Comparison of ENCODE assay signal across 1 cellular context in the genomic region with DNA sequence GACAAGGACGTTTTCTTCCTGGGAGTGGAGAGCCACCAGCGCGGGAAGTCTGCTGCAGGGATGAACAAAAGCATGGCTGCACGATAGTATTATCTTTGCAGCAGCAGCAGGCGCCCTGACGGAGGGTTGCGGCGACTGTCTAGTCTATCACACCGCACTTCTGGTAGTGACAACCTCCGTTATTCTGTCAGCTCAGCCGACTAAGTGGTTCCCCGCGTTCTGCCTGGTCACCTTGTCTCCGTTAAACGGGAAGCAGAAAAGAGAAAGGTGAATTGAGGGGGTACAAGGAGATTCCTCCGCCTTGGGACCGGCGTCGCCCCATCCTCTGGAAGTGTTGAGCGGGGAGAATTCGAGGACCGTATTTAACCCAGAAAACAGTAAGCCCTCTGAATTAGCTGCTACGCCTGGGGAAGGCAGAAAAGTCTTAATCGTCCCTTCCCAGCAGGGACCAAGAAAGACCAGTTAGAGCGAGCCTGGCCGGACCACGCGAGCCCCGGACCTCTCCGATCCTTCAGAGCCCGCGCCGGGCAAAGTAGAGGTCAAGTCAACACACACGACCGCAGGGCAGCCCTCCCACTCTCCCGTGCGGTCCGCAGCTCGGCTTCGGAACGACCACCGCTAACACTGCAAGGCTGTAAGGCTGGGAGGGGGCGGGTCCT.
TF ChIP-seq lines count a peak whose summit lies in the region.

No MANE protein-coding gene starts in this region.

TF ChIP-seq in K562, 482 proteins besides CTCF, POLR2A, EP300 and RAD21 (continued from another document and continues in another):
- TF ChIP-seq, protein P1, sequence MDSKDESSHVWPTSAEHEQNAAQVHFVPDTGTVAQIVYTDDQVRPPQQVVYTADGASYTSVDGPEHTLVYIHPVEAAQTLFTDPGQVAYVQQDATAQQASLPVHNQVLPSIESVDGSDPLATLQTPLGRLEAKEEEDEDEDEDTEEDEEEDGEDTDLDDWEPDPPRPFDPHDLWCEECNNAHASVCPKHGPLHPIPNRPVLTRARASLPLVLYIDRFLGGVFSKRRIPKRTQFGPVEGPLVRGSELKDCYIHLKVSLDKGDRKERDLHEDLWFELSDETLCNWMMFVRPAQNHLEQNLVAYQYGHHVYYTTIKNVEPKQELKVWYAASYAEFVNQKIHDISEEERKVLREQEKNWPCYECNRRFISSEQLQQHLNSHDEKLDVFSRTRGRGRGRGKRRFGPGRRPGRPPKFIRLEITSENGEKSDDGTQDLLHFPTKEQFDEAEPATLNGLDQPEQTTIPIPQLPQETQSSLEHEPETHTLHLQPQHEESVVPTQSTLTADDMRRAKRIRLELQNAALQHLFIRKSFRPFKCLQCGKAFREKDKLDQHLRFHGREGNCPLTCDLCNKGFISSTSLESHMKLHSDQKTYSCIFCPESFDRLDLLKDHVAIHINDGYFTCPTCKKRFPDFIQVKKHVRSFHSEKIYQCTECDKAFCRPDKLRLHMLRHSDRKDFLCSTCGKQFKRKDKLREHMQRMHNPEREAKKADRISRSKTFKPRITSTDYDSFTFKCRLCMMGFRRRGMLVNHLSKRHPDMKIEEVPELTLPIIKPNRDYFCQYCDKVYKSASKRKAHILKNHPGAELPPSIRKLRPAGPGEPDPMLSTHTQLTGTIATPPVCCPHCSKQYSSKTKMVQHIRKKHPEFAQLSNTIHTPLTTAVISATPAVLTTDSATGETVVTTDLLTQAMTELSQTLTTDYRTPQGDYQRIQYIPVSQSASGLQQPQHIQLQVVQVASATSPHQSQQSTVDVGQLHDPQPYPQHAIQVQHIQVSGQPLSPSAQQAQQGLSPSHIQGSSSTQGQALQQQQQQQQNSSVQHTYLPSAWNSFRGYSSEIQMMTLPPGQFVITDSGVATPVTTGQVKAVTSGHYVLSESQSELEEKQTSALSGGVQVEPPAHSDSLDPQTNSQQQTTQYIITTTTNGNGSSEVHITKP (IDR thresholded peaks at IDR 0.05; ENCODE audit: partially characterized antibody) = peak; percentile 8
- TF ChIP-seq TEAD2 (tag; IDR thresholded peaks at IDR 0.05) (no peak), HNRNPLL (IDR thresholded peaks at IDR 0.05; ENCODE audit: low read depth, low read length, poor library complexity, severe bottlenecking) (peak; percentile 43), NFYB (IDR thresholded peaks at IDR 0.05; ENCODE audit: extremely low read depth, insufficient read length) (no peak), YBX1 (IDR thresholded peaks at IDR 0.05) (no peak), SUPT5H (IDR thresholded peaks at IDR 0.05) (no peak; the same call in 1 of the 2 replicates), NUFIP1 (IDR thresholded peaks at IDR 0.05; ENCODE audit: partially characterized antibody) (no peak), MCM5 (IDR thresholded peaks at IDR 0.05; ENCODE audit: low read depth) (no peak), THRAP3 (IDR thresholded peaks at IDR 0.05; ENCODE audit: borderline replicate concordance) (no peak), STAG1 (CRISPR knock-in tag; IDR thresholded peaks at IDR 0.05; ENCODE audit: borderline replicate concordance) (no peak), NR0B1 (IDR thresholded peaks at IDR 0.05; ENCODE audit: partially characterized antibody) (no peak), RBM39 (optimal IDR thresholded peaks at IDR 0.05; ENCODE audit: low read depth, low read length) (no peak), PTTG1 (tag; IDR thresholded peaks at IDR 0.05; ENCODE audit: low read depth) (no peak), CHCHD3 (CRISPR knock-in tag; IDR thresholded peaks at IDR 0.05) (no peak), ERF (CRISPR knock-in tag; IDR thresholded peaks at IDR 0.05) (no peak), TRIM24 (IDR thresholded peaks at IDR 0.05) (peak; percentile 54 to 69; a peak in 2 of 4 replicates), SNRNP70 (optimal IDR thresholded peaks at IDR 0.05; ENCODE audit: low read depth, low read length) (no peak), SIX5 (IDR thresholded peaks at IDR 0.05; ENCODE audit: borderline replicate concordance in 1 of 2, insufficient read depth in 1 of 2, low read depth in 1 of 2, low read length in 2 of 2) (no peak), SLC30A9 (CRISPR knock-in tag; IDR thresholded peaks at IDR 0.05) (no peak), SMARCA4 (IDR thresholded peaks at IDR 0.05) (peak; percentile 78), MCM7 (IDR thresholded peaks at IDR 0.05) (no peak), FOXA1 (IDR thresholded peaks at IDR 0.05; ENCODE audit: borderline replicate concordance) (no peak), SRSF1 (IDR thresholded peaks at IDR 0.05; ENCODE audit: low read depth, low read length) (no peak), PRMT5 (CRISPR knock-in tag; IDR thresholded peaks at IDR 0.05) (no peak), HNRNPH1 (optimal IDR thresholded peaks at IDR 0.05; ENCODE audit: low read depth, low read length) (no peak), ZNF551 (CRISPR knock-in tag; IDR thresholded peaks at IDR 0.05) (no peak), GATAD2B (IDR thresholded peaks at IDR 0.05; ENCODE audit: borderline replicate concordance) (no peak), NR2C1 (IDR thresholded peaks at IDR 0.05) (no peak), NR2C1 (tag; IDR thresholded peaks at IDR 0.05) (no peak), PTRF (tag; IDR thresholded peaks at IDR 0.05) (no peak), CTBP1 (IDR thresholded peaks at IDR 0.05; ENCODE audit: borderline replicate concordance) (peak; percentile 48; the same call in 1 of the 2 replicates), MCM3 (IDR thresholded peaks at IDR 0.05) (no peak), MYBL2 (IDR thresholded peaks at IDR 0.05; ENCODE audit: low read depth) (no peak), MYBL2 (CRISPR knock-in tag; IDR thresholded peaks at IDR 0.05; ENCODE audit: borderline replicate concordance) (no peak), KHSRP (IDR thresholded peaks at IDR 0.05) (no peak), OTX1 (CRISPR knock-in tag; IDR thresholded peaks at IDR 0.05) (no peak)
- TF ChIP-seq, protein P2, sequence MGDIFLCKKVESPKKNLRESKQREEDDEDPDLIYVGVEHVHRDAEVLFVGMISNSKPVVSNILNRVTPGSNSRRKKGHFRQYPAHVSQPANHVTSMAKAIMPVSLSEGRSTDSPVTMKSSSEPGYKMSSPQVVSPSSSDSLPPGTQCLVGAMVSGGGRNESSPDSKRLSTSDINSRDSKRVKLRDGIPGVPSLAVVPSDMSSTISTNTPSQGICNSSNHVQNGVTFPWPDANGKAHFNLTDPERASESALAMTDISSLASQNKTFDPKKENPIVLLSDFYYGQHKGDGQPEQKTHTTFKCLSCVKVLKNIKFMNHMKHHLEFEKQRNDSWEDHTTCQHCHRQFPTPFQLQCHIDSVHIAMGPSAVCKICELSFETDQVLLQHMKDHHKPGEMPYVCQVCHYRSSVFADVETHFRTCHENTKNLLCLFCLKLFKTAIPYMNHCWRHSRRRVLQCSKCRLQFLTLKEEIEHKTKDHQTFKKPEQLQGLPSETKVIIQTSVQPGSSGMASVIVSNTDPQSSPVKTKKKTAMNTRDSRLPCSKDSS (IDR thresholded peaks at IDR 0.05; ENCODE audit: low read depth, partially characterized antibody) = no peak
- TF ChIP-seq, protein P3, sequence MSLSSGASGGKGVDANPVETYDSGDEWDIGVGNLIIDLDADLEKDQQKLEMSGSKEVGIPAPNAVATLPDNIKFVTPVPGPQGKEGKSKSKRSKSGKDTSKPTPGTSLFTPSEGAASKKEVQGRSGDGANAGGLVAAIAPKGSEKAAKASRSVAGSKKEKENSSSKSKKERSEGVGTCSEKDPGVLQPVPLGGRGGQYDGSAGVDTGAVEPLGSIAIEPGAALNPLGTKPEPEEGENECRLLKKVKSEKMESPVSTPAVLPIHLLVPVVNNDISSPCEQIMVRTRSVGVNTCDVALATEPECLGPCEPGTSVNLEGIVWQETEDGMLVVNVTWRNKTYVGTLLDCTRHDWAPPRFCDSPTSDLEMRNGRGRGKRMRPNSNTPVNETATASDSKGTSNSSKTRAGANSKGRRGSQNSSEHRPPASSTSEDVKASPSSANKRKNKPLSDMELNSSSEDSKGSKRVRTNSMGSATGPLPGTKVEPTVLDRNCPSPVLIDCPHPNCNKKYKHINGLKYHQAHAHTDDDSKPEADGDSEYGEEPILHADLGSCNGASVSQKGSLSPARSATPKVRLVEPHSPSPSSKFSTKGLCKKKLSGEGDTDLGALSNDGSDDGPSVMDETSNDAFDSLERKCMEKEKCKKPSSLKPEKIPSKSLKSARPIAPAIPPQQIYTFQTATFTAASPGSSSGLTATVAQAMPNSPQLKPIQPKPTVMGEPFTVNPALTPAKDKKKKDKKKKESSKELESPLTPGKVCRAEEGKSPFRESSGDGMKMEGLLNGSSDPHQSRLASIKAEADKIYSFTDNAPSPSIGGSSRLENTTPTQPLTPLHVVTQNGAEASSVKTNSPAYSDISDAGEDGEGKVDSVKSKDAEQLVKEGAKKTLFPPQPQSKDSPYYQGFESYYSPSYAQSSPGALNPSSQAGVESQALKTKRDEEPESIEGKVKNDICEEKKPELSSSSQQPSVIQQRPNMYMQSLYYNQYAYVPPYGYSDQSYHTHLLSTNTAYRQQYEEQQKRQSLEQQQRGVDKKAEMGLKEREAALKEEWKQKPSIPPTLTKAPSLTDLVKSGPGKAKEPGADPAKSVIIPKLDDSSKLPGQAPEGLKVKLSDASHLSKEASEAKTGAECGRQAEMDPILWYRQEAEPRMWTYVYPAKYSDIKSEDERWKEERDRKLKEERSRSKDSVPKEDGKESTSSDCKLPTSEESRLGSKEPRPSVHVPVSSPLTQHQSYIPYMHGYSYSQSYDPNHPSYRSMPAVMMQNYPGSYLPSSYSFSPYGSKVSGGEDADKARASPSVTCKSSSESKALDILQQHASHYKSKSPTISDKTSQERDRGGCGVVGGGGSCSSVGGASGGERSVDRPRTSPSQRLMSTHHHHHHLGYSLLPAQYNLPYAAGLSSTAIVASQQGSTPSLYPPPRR (CRISPR knock-in tag; IDR thresholded peaks at IDR 0.05; ENCODE audit: borderline replicate concordance) = no peak
- TF ChIP-seq, protein P4, sequence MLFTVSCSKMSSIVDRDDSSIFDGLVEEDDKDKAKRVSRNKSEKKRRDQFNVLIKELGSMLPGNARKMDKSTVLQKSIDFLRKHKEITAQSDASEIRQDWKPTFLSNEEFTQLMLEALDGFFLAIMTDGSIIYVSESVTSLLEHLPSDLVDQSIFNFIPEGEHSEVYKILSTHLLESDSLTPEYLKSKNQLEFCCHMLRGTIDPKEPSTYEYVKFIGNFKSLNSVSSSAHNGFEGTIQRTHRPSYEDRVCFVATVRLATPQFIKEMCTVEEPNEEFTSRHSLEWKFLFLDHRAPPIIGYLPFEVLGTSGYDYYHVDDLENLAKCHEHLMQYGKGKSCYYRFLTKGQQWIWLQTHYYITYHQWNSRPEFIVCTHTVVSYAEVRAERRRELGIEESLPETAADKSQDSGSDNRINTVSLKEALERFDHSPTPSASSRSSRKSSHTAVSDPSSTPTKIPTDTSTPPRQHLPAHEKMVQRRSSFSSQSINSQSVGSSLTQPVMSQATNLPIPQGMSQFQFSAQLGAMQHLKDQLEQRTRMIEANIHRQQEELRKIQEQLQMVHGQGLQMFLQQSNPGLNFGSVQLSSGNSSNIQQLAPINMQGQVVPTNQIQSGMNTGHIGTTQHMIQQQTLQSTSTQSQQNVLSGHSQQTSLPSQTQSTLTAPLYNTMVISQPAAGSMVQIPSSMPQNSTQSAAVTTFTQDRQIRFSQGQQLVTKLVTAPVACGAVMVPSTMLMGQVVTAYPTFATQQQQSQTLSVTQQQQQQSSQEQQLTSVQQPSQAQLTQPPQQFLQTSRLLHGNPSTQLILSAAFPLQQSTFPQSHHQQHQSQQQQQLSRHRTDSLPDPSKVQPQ (CRISPR knock-in tag; IDR thresholded peaks at IDR 0.05; ENCODE audit: borderline replicate concordance) = no peak
- TF ChIP-seq, protein P5, sequence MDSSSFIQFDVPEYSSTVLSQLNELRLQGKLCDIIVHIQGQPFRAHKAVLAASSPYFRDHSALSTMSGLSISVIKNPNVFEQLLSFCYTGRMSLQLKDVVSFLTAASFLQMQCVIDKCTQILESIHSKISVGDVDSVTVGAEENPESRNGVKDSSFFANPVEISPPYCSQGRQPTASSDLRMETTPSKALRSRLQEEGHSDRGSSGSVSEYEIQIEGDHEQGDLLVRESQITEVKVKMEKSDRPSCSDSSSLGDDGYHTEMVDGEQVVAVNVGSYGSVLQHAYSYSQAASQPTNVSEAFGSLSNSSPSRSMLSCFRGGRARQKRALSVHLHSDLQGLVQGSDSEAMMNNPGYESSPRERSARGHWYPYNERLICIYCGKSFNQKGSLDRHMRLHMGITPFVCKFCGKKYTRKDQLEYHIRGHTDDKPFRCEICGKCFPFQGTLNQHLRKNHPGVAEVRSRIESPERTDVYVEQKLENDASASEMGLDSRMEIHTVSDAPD (CRISPR knock-in tag; IDR thresholded peaks at IDR 0.05) = no peak
- TF ChIP-seq, protein P6, sequence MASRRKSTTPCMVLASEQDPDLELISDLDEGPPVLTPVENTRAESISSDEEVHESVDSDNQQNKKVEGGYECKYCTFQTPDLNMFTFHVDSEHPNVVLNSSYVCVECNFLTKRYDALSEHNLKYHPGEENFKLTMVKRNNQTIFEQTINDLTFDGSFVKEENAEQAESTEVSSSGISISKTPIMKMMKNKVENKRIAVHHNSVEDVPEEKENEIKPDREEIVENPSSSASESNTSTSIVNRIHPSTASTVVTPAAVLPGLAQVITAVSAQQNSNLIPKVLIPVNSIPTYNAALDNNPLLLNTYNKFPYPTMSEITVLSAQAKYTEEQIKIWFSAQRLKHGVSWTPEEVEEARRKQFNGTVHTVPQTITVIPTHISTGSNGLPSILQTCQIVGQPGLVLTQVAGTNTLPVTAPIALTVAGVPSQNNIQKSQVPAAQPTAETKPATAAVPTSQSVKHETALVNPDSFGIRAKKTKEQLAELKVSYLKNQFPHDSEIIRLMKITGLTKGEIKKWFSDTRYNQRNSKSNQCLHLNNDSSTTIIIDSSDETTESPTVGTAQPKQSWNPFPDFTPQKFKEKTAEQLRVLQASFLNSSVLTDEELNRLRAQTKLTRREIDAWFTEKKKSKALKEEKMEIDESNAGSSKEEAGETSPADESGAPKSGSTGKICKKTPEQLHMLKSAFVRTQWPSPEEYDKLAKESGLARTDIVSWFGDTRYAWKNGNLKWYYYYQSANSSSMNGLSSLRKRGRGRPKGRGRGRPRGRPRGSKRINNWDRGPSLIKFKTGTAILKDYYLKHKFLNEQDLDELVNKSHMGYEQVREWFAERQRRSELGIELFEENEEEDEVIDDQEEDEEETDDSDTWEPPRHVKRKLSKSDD (conservative IDR thresholded peaks at IDR 0.05; ENCODE audit: low read length) = no peak
- TF ChIP-seq, protein P7, sequence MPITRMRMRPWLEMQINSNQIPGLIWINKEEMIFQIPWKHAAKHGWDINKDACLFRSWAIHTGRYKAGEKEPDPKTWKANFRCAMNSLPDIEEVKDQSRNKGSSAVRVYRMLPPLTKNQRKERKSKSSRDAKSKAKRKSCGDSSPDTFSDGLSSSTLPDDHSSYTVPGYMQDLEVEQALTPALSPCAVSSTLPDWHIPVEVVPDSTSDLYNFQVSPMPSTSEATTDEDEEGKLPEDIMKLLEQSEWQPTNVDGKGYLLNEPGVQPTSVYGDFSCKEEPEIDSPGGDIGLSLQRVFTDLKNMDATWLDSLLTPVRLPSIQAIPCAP (CRISPR knock-in tag; IDR thresholded peaks at IDR 0.05; ENCODE audit: borderline replicate concordance) = no peak
